ENCODE assay signal across 10 cellular contexts in the genomic region with DNA sequence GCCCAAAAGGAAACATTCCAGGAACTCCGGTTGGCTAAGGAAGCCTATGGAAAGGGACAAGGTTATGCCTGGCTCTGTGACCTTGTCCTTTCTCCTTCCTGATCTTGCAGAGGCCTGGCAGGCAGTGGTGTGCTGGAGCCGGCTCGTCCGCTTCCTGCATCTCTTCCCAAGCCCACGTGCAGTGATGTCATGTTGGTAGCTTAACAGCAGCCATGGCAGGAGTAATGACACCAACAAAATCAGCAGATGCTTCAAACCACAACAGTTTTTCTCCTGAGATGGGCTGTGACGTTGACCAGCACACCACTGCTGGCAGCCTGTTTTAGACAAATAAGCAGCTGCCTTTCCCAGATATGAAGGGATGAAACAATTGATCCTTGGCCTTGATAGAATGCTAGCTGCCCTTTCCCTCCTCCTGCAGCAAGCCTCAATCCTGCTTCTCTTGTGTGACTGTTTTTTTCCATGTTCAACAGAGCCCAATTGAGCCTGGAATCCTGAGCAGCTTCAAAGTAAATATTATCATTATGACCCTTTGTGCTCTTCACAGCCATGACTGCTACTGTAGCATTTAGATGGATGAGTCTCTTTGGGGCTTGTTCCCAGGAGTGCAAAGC. TPM values are rescaled to one million over a fixed set of nuclear protein-coding genes. Genes with fewer than 3 reads are reported as not detected.
DNase-seq lines count a peak whose midpoint lies in the region; ATAC-seq and TF ChIP-seq lines count a peak whose summit lies in the region.
"Had no signal": no experiment of that assay in that cellular context is flagged by ENCODE, and none has a peak within 500 bp of the region (broad histone marks: within the 10 kb centered on the region; RNA-seq: fewer than 3 reads in every experiment).

No MANE protein-coding gene starts in this region.

- no peak overlapping the region for H3K9ac ChIP-seq in rectal smooth muscle tissue (ENCODE audit: low read length)

- WGBS in heart right ventricle, 2 donors, result 26 to 27% methylated on average over 5 to 6 of the region's 6 CpGs

- TF ChIP-seq CTCF in heart right ventricle (IDR thresholded peaks at IDR 0.05) (no peak), upper lobe of right lung (IDR thresholded peaks at IDR 0.05) (no peak)

- H3K36me3 ChIP-seq in heart right ventricle (peaks cover 0 to 25% (median 0%) of the 10 kb centered on the region in 9 donors), rectal smooth muscle tissue (ENCODE audit: control insufficient read depth, insufficient read depth, low read length) (no peaks in the 10 kb centered on the region), upper lobe of right lung (no peaks in the 10 kb centered on the region)

- H3K27me3 ChIP-seq in heart right ventricle, result no peaks in the 10 kb centered on the region
- H3K27me3 ChIP-seq in rectal smooth muscle tissue (ENCODE audit: control insufficient read depth, insufficient read depth, low read length), result no peaks in the 10 kb centered on the region
- no peaks in the 10 kb centered on the region for H3K27me3 ChIP-seq in upper lobe of right lung

- no peaks in the 10 kb centered on the region for H3K9me3 ChIP-seq in heart right ventricle
- no peaks in the 10 kb centered on the region for H3K9me3 ChIP-seq in upper lobe of right lung

- H3K4me1 ChIP-seq in heart right ventricle, result peaks cover 0 to 38% (median 21%) of the 10 kb centered on the region in 9 donors
- H3K4me1 ChIP-seq in rectal smooth muscle tissue (ENCODE audit: control insufficient read depth, insufficient read depth, low read length), result peaks cover 7% of the 10 kb centered on the region
- no peaks in the 10 kb centered on the region for H3K4me1 ChIP-seq in upper lobe of right lung

- H3K4me3 ChIP-seq in heart right ventricle (no peak overlapping the region), rectal smooth muscle tissue (ENCODE audit: low read length) (no peak overlapping the region), upper lobe of right lung (no peak overlapping the region)

- peaks cover 25% of the 10 kb centered on the region for H3K36me3 Mint-ChIP-seq in activated CD4-positive, alpha-beta T cell treated with anti-CD3 and anti-CD28 coated beads, Interleukin-2, amount 10 ng/mL, durations not matched to agents 24 days and 14 days (ENCODE audit: low read depth)

- peaks cover 9% of the 10 kb centered on the region for H3K4me1 Mint-ChIP-seq in activated CD4-positive, alpha-beta T cell treated with anti-CD3 and anti-CD28 coated beads, Interleukin-2, amount 10 ng/mL, durations not matched to agents 24 days and 14 days

- H3K27me3 Mint-ChIP-seq in activated CD4-positive, alpha-beta T cell treated with anti-CD3 and anti-CD28 coated beads, Interleukin-2, amount 10 ng/mL, durations not matched to agents 24 days and 14 days, result no peaks in the 10 kb centered on the region

- H3K27ac ChIP-seq in heart right ventricle (peak overlapping the region in 7 of 10 donors; percentile 6 to 59 (median 35)), rectal smooth muscle tissue (ENCODE audit: low read depth, low read length) (peak overlapping the region; percentile 84), caudate nucleus (ENCODE audit: low read depth, low read length) (no peak overlapping the region), upper lobe of right lung (no peak overlapping the region)

- no peak overlapping the region for H3K4me3 Mint-ChIP-seq in activated CD4-positive, alpha-beta T cell treated with anti-CD3 and anti-CD28 coated beads, Interleukin-2, amount 10 ng/mL, durations not matched to agents 24 days and 14 days

- DNase-seq in activated CD4-positive, alpha-beta T cell treated with anti-CD3 and anti-CD28 coated beads, Interleukin-2, amount 10 ng/mL, durations not matched to agents 24 days and 14 days, result no peak
- DNase-seq in activated CD4-positive, alpha-beta T cell treated with anti-CD3 and anti-CD28 coated beads for 48 hours, result no peak
- DNase-seq in SK-N-DZ (ENCODE audit: low spot score), result peak; percentile 90
- peak in 1 of 2 donors; percentile 42 for DNase-seq in heart right ventricle
- DNase-seq in caudate nucleus (lab: John Stamatoyannopoulos, UW), result no peak
- no peak for DNase-seq in upper lobe of right lung
- DNase-seq: ACHN, NCI-H187 treated with DMSO at 0.1 percent for 48 hours had no signal

- ATAC-seq in heart right ventricle (peak; percentile 30 to 76 (median 71)), upper lobe of right lung (no peak), GM18858 (IDR thresholded peaks at IDR 0.05; ENCODE audit: unreplicated experiment) (no peak)

- intact Hi-C loops in activated CD4-positive, alpha-beta T cell treated with anti-CD3 and anti-CD28 coated beads, Interleukin-2, amount 10 ng/mL, durations not matched to agents 24 days and 14 days (cut with micrococcal nuclease), result no loop called here
- intact Hi-C loops in heart right ventricle (cut with DNase I), result no loop called here
- intact Hi-C loops in upper lobe of right lung (cut with DNase I), result no loop called here

- H3K9me3 Mint-ChIP-seq in activated CD4-positive, alpha-beta T cell treated with anti-CD3 and anti-CD28 coated beads, Interleukin-2, amount 10 ng/mL, durations not matched to agents 24 days and 14 days, result no peaks in the 10 kb centered on the region

- peak overlapping the region; percentile 45 for H3K27ac Mint-ChIP-seq in activated CD4-positive, alpha-beta T cell treated with anti-CD3 and anti-CD28 coated beads, Interleukin-2, amount 10 ng/mL, durations not matched to agents 24 days and 14 days

RNA-seq across cellular contexts. Expression of gene SEPTIN6, which starts 23.4 kb away (rescaled TPM):
- total RNA-seq in activated CD4-positive, alpha-beta T cell treated with anti-CD3 and anti-CD28 coated beads, Interleukin-2, amount 10 ng/mL, durations not matched to agents 24 days and 14 days, result 151 and 153 TPM in 2 replicates
- polyA plus RNA-seq in SK-N-DZ (2014; cell fraction: cytosol; rRNA removed), result 59.9 and 65.6 TPM in 2 replicates
- polyA plus RNA-seq in SK-N-DZ (2014; cell fraction: nucleus; rRNA removed), result 36.4 and 37.4 TPM in 2 replicates
- total RNA-seq in heart right ventricle (10 to 100 TPM in 4 of 10 donors, 1 to 10 TPM in 6; 7.5 to 24.9 (median 9.3) TPM), upper lobe of right lung (20.9 TPM)
- polyA plus RNA-seq in heart right ventricle, result 1 to 10 TPM; 4.6 to 7.5 TPM

Comparison
In these comparisons a context has a peak if more than half of its experiments do, and no peak if none do; other contexts are left out.
1. ATAC-seq: peak in heart right ventricle (8 of 8); none in upper lobe of right lung (single experiment) and GM18858 (single experiment).
2. H3K27ac ChIP-seq: peak in heart right ventricle (7 of 10) and rectal smooth muscle tissue (single experiment); none in caudate nucleus (single experiment) and upper lobe of right lung (single experiment).